6 cellular contexts compared by ENCODE assay signal in genomic region chrX:153181822-153182221, GRCh38. TPM values are rescaled to one million over a fixed set of nuclear protein-coding genes. Genes with fewer than 3 reads are reported as not detected.
"Had no signal": no experiment of that assay in that cellular context is flagged by ENCODE, and none has a peak within 500 bp of the region (broad histone marks: within the 10 kb centered on the region; RNA-seq: fewer than 3 reads in every experiment).

No MANE protein-coding gene starts in this region.

- H3K4me3 ChIP-seq: K562 had no signal

- DNase-seq: IMR-90, KBM-7 had no signal

- ATAC-seq: HepG2, K562 had no signal

- H3K27ac ChIP-seq: HL-60 had no signal

RNA-seq across cellular contexts. Expression of gene MAGEA1, which starts 2.7 kb away (rescaled TPM):
- total RNA-seq: HepG2, HT-29, IMR-90 had no signal
